ENCODE assay signal across 12 cellular contexts in the genomic region with DNA sequence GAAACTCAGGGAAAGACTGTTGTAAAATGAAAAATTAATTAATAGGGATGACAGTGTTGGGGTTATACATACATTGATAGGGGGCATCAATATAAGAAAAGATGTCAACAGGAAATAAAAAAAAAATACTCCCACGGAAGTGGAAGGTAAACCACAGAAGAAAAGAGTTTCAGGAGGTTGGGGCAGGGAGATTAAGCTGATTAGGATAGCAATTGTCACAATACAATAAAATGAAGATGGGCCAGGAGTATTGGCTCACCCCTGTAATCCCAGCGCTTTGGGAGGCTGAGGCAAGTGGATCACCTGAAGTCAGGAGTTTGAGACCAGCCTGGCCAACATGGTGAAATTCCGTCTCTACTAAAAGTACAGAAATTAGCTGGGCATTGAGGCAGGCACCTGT.
"Had no signal": no experiment of that assay in that cellular context is flagged by ENCODE, and none has a peak within 500 bp of the region (broad histone marks: within the 10 kb centered on the region; RNA-seq: fewer than 3 reads in every experiment).

No MANE protein-coding gene starts in this region.

- ATAC-seq: activated CD4-positive, CD25-positive, alpha-beta regulatory T cell treated with anti-CD3 and anti-CD28 coated beads, Interleukin-2, amount 50 U/mL, for 24 hours; gastroesophageal sphincter; left lung; sciatic nerve had no signal

- H3K27me3 ChIP-seq: gastroesophageal sphincter, left lung had no signal

- H3K27ac ChIP-seq: gastroesophageal sphincter, left lung had no signal

- H3K9me3 ChIP-seq: gastroesophageal sphincter, left lung, SK-N-SH had no signal

- DNase-seq: amygdala; cerebellar nuclear complex; left lung; SK-N-SH; stimulated activated CD4-positive, alpha-beta T cell treated with anti-CD3 and anti-CD28 coated beads, Interleukin-2, amount 100 ng/mL, for 24 hours had no signal

- H3K9me3 Mint-ChIP-seq: dendritic cell treated with granulocyte-macrophage colony-stimulating factor and Interleukin-4, amounts not matched to agents 40 ng/mL and 50 ng/mL, for 4 days; neural crest cell; type B pancreatic cell had no signal

- H3K36me3 Mint-ChIP-seq: brain, type B pancreatic cell had no signal

- H3K4me3 Mint-ChIP-seq: brain; dendritic cell treated with granulocyte-macrophage colony-stimulating factor and Interleukin-4, amounts not matched to agents 40 ng/mL and 50 ng/mL, for 4 days; neural crest cell; type B pancreatic cell had no signal

- H3K27me3 Mint-ChIP-seq: dendritic cell treated with granulocyte-macrophage colony-stimulating factor and Interleukin-4, amounts not matched to agents 40 ng/mL and 50 ng/mL, for 4 days; type B pancreatic cell had no signal

- H3K27ac Mint-ChIP-seq: dendritic cell treated with granulocyte-macrophage colony-stimulating factor and Interleukin-4, amounts not matched to agents 40 ng/mL and 50 ng/mL, for 4 days had no signal
